Comparison of ENCODE assay signal across 8 cellular contexts in genomic region chr12:56224102-56224701, GRCh38.
DNase-seq lines count a peak whose midpoint lies in the region; ATAC-seq lines count a peak whose summit lies in the region.

NABP2 (plus strand) TSS chr12:56224342; CDS start chr12:56224857, 515 bp downstream.

- ATAC-seq in GM19023 (IDR thresholded peaks at IDR 0.05; ENCODE audit: unreplicated experiment) (peak; percentile 70), HG03280 (IDR thresholded peaks at IDR 0.05; ENCODE audit: unreplicated experiment) (peak; percentile 81)
- ATAC-seq in activated CD4-positive, CD25-positive, alpha-beta regulatory T cell treated with anti-CD3 and anti-CD28 coated beads, Interleukin-2, amount 50 U/mL, for 24 hours = peak; percentile 89 to 90

- DNase-seq in AG20443 (ENCODE audit: low spot score) (peak; percentile 98), NCI-H345 (lab: John Stamatoyannopoulos, UW) (peak; percentile 98), cerebellar cortex (ENCODE audit: low spot score) (peak; percentile 99), iris pigment epithelial cell (ENCODE audit: low read depth) (peak; percentile 98)
- DNase-seq in stimulated activated CD4-positive, alpha-beta T cell treated with anti-CD3 and anti-CD28 coated beads, Interleukin-12 subunit alpha, Interleukin-12 subunit beta, amount 100 ng/mL, for 4 hours = peak; percentile 93

Comparison
In these comparisons a context has a peak if more than half of its experiments do, and no peak if none do; other contexts are left out.
1. Peak in every context shown above with its lines: DNase-seq and ATAC-seq.